1 cellular context compared by ENCODE assay signal in the genomic region with DNA sequence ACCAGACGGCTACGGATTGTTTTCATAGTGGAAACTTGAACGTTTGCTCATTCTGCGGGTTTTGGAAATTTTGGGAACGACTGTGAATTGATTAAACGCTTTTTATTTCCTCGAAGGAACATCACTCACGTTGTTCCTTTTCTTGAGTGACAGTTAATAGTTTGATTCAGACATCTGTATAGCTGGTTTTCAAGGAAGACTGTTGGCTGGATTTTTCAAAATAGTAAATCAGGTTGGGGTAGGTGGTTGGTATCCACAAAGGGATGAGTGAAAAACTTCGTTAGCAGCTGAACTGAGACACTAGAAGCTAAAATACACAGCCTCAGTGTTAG.
TF ChIP-seq lines count a peak whose summit lies in the region.

No MANE protein-coding gene starts in this region.

TF ChIP-seq in GM23338, 12 proteins besides CTCF, POLR2A, EP300 and RAD21 (continued from another document):
- no peak for TF ChIP-seq ZNF462 (CRISPR knock-in tag; IDR thresholded peaks at IDR 0.05)
- TF ChIP-seq POLR2AphosphoS5 (IDR thresholded peaks at IDR 0.05; ENCODE audit: low read depth): no peak
